Comparison of ENCODE assay signal across 8 cellular contexts in genomic region chr18:57084331-57085298, GRCh38.
A peak's percentile ranks its signal among the peaks of the same experiment; 100 is the strongest.
DNase-seq lines count a peak whose midpoint lies in the region; ATAC-seq lines count a peak whose summit lies in the region.

No MANE protein-coding gene starts in this region.

- peak overlapping the region; percentile 35 to 62 for H3K4me3 Mint-ChIP-seq in effector memory CD8-positive, alpha-beta T cell
- no peak overlapping the region for H3K4me3 Mint-ChIP-seq in activated naive CD4-positive, alpha-beta T cell treated with anti-CD3 and anti-CD28 coated beads, Interleukin-2, amount 10 ng/mL, durations not matched to agents 7 days and 5 days

- intact Hi-C loops in right cardiac atrium (cut with DNase I) = no loop called here

- H3K27me3 Mint-ChIP-seq in effector memory CD8-positive, alpha-beta T cell = peaks cover 2 to 24% of the 10 kb centered on the region in 2 donors
- peaks cover 26% of the 10 kb centered on the region for H3K27me3 Mint-ChIP-seq in activated naive CD4-positive, alpha-beta T cell treated with anti-CD3 and anti-CD28 coated beads, Interleukin-2, amount 10 ng/mL, durations not matched to agents 7 days and 5 days

- no peaks in the 10 kb centered on the region for H3K9me3 Mint-ChIP-seq in effector memory CD8-positive, alpha-beta T cell
- H3K9me3 Mint-ChIP-seq in activated naive CD4-positive, alpha-beta T cell treated with anti-CD3 and anti-CD28 coated beads, Interleukin-2, amount 10 ng/mL, durations not matched to agents 7 days and 5 days = no peaks in the 10 kb centered on the region

- H3K27ac ChIP-seq in right cardiac atrium (ENCODE audit: low read length) = no peak overlapping the region

- peak overlapping the region; percentile 1 to 29 for H3K27ac Mint-ChIP-seq in effector memory CD8-positive, alpha-beta T cell
- H3K27ac Mint-ChIP-seq in activated naive CD4-positive, alpha-beta T cell treated with anti-CD3 and anti-CD28 coated beads, Interleukin-2, amount 10 ng/mL, durations not matched to agents 7 days and 5 days = no peak overlapping the region

- peaks cover 14 to 16% of the 10 kb centered on the region in 2 donors for H3K4me1 Mint-ChIP-seq in effector memory CD8-positive, alpha-beta T cell (ENCODE audit: low read depth in 2 of 2)
- peaks cover 15% of the 10 kb centered on the region for H3K4me1 Mint-ChIP-seq in activated naive CD4-positive, alpha-beta T cell treated with anti-CD3 and anti-CD28 coated beads, Interleukin-2, amount 10 ng/mL, durations not matched to agents 7 days and 5 days

- CTCF ChIA-PET in activated naive CD4-positive, alpha-beta T cell treated with anti-CD3 and anti-CD28 coated beads, Interleukin-2, amount 10 ng/mL, durations not matched to agents 7 days and 5 days (lab: Charles Lee) = no interaction called here

- peak; percentile 56 for ATAC-seq in GM18499 (IDR thresholded peaks at IDR 0.05; ENCODE audit: insufficient read depth, unreplicated experiment)
- ATAC-seq in GM21529 (IDR thresholded peaks at IDR 0.05; ENCODE audit: unreplicated experiment) = peak; percentile 76
- ATAC-seq in HG03575 (IDR thresholded peaks at IDR 0.05; ENCODE audit: extremely low read depth, insufficient number of reproducible peaks, low FRiP score, unreplicated experiment) = peak; percentile 62
- peak; percentile 24 for ATAC-seq in effector memory CD8-positive, alpha-beta T cell (replicated peaks)
- ATAC-seq in right cardiac atrium = no peak

- no peak overlapping the region for H3K4me3 ChIP-seq in right cardiac atrium (ENCODE audit: low read length)

- WGBS in right cardiac atrium = 62% methylated on average over 12 of the region's 12 CpGs

- peaks cover 2% of the 10 kb centered on the region for H3K9me3 ChIP-seq in right cardiac atrium (ENCODE audit: control insufficient read depth, low read length)

- no peaks in the 10 kb centered on the region for H3K36me3 Mint-ChIP-seq in effector memory CD8-positive, alpha-beta T cell (ENCODE audit: insufficient read depth)
- no peaks in the 10 kb centered on the region for H3K36me3 Mint-ChIP-seq in activated naive CD4-positive, alpha-beta T cell treated with anti-CD3 and anti-CD28 coated beads, Interleukin-2, amount 10 ng/mL, durations not matched to agents 7 days and 5 days

- H3K27me3 ChIP-seq in right cardiac atrium (ENCODE audit: control insufficient read depth, insufficient read depth) = no peaks in the 10 kb centered on the region

- H3K4me1 ChIP-seq in right cardiac atrium (ENCODE audit: control insufficient read depth, insufficient read depth, low read length) = no peaks in the 10 kb centered on the region

- no peak for DNase-seq in effector memory CD8-positive, alpha-beta T cell
- DNase-seq in right cardiac atrium (no peak), NCI-H146 (lab: John Stamatoyannopoulos, UW) (no peak)
- DNase-seq in activated CD4-positive, alpha-beta T cell treated with anti-CD3 and anti-CD28 coated beads, Interleukin-2, amount 50 U/mL, for 1 hour = no peak
- no peak for DNase-seq in activated naive CD4-positive, alpha-beta T cell treated with anti-CD3 and anti-CD28 coated beads, Interleukin-2, amount 10 ng/mL, durations not matched to agents 7 days and 5 days

Comparison
In these comparisons a context has a peak if more than half of its experiments do, and no peak if none do; other contexts are left out.
1. ATAC-seq: peak in GM18499 (single experiment), GM21529 (single experiment), HG03575 (single experiment) and effector memory CD8-positive, alpha-beta T cell (single experiment); none in right cardiac atrium (0 of 2).